In genomic region chr16:85113168-85113733, GRCh38 we compare ENCODE assay signal across 28 cellular contexts. TPM values are rescaled to one million over a fixed set of nuclear protein-coding genes. Genes with fewer than 3 reads are reported as not detected.
"Had no signal": no experiment of that assay in that cellular context is flagged by ENCODE, and none has a peak within 500 bp of the region (broad histone marks: within the 10 kb centered on the region; RNA-seq: fewer than 3 reads in every experiment).

No MANE protein-coding gene starts in this region.

- H3K27me3 Mint-ChIP-seq: activated CD4-positive, alpha-beta memory T cell treated with anti-CD3 and anti-CD28 coated beads for 36 hours; stimulated activated memory B cell treated with anti-CD40 and anti-IgM and Interleukin-4, amounts not matched to agents 10 μg/mL and 1 μg/mL and 100 μg/mL, for 72 hours had no signal

- H3K27me3 ChIP-seq: foreskin keratinocyte, sigmoid colon, stomach, transverse colon, uterus had no signal

- H3K4me3 Mint-ChIP-seq: activated CD4-positive, alpha-beta memory T cell treated with anti-CD3 and anti-CD28 coated beads for 36 hours; activated naive CD8-positive, alpha-beta T cell treated with anti-CD3 and anti-CD28 coated beads, Interleukin-2, amount 10 ng/mL, durations not matched to agents 7 days and 5 days; nephron progenitor cell; stimulated activated memory B cell treated with anti-CD40 and anti-IgM and Interleukin-4, amounts not matched to agents 10 μg/mL and 1 μg/mL and 100 μg/mL, for 72 hours had no signal

- H3K9me3 Mint-ChIP-seq: activated naive CD8-positive, alpha-beta T cell treated with anti-CD3 and anti-CD28 coated beads, Interleukin-2, amount 10 ng/mL, durations not matched to agents 7 days and 5 days; nephron progenitor cell had no signal

- H3K36me3 Mint-ChIP-seq: activated CD4-positive, alpha-beta memory T cell treated with anti-CD3 and anti-CD28 coated beads for 36 hours; activated naive CD8-positive, alpha-beta T cell treated with anti-CD3 and anti-CD28 coated beads, Interleukin-2, amount 10 ng/mL, durations not matched to agents 7 days and 5 days; stimulated activated memory B cell treated with anti-CD40 and anti-IgM and Interleukin-4, amounts not matched to agents 10 μg/mL and 1 μg/mL and 100 μg/mL, for 72 hours had no signal

- H3K4me3 ChIP-seq: sigmoid colon, smooth muscle cell, stomach, transverse colon, uterus had no signal

- H3K36me3 ChIP-seq: sigmoid colon, stomach, transverse colon, uterus had no signal

- DNase-seq: activated CD4-positive, alpha-beta memory T cell treated with anti-CD3 and anti-CD28 coated beads for 36 hours; activated CD4-positive, alpha-beta T cell treated with anti-CD3 and anti-CD28 coated beads for 48 hours; activated CD4-positive, CD25-positive, alpha-beta regulatory T cell; activated naive CD4-positive, alpha-beta T cell treated with Interleukin-2 at 50 U/mL for 16 hours; activated naive CD8-positive, alpha-beta T cell treated with anti-CD3 and anti-CD28 coated beads, Interleukin-2, amount 10 ng/mL, durations not matched to agents 7 days and 5 days; activated T-cell treated with anti-CD3 and anti-CD28 coated beads, Interleukin-2, amount 50 U/mL, for 48 hours; amniotic stem cell; cortex of kidney; erythroblast; foreskin keratinocyte; kidney glomerular epithelial cell; left ventricle myocardium superior; mammary epithelial cell; nephron progenitor cell; posterior cingulate gyrus; sigmoid colon; stimulated activated CD4-positive, alpha-beta T cell treated with anti-CD3 and anti-CD28 coated beads, Interleukin-15, amount 100 ng/mL, for 24 hours; stomach; T-helper 1 cell; T-helper 9 cell; transverse colon; uterus had no signal

- H3K27ac ChIP-seq: foreskin keratinocyte, sigmoid colon, stomach, transverse colon, uterus had no signal

- H3K4me2 ChIP-seq: smooth muscle cell had no signal

- H3K4me1 ChIP-seq: foreskin keratinocyte, uterus had no signal

- H3K9me3 ChIP-seq: sigmoid colon, stomach, transverse colon, uterus had no signal

- H3K27ac Mint-ChIP-seq: activated CD4-positive, alpha-beta memory T cell treated with anti-CD3 and anti-CD28 coated beads for 36 hours; activated naive CD8-positive, alpha-beta T cell treated with anti-CD3 and anti-CD28 coated beads, Interleukin-2, amount 10 ng/mL, durations not matched to agents 7 days and 5 days; nephron progenitor cell; stimulated activated memory B cell treated with anti-CD40 and anti-IgM and Interleukin-4, amounts not matched to agents 10 μg/mL and 1 μg/mL and 100 μg/mL, for 72 hours had no signal

RNA-seq across cellular contexts. Expression of gene CIBAR2, which starts 1.0 kb away (rescaled TPM):
- total RNA-seq: activated CD4-positive, alpha-beta memory T cell treated with anti-CD3 and anti-CD28 coated beads for 36 hours; activated naive CD8-positive, alpha-beta T cell treated with anti-CD3 and anti-CD28 coated beads, Interleukin-2, amount 10 ng/mL, durations not matched to agents 7 days and 5 days; bronchial epithelial cell; cerebellum; foreskin keratinocyte; left ventricle myocardium superior; mammary epithelial cell; omental fat pad; renal cortical epithelial cell; sigmoid colon; smooth muscle cell had no signal
- polyA plus RNA-seq: foreskin keratinocyte, mammary epithelial cell, sigmoid colon, smooth muscle cell had no signal
